In genomic region chr1:41030872-41031616, GRCh38 we compare ENCODE assay signal across 25 cellular contexts. TPM values are rescaled to one million over a fixed set of nuclear protein-coding genes. Genes with fewer than 3 reads are reported as not detected.
DNase-seq lines count a peak whose midpoint lies in the region; ATAC-seq, FAIRE-seq and TF ChIP-seq lines count a peak whose summit lies in the region.
"Had no signal": no experiment of that assay in that cellular context is flagged by ENCODE, and none has a peak within 500 bp of the region (broad histone marks: within the 10 kb centered on the region; RNA-seq: fewer than 3 reads in every experiment).

No MANE protein-coding gene starts in this region.

- POLR2A ChIA-PET in MCF 10A (lab: Yijun Ruan, JAX): interaction anchor here (1.4 to 2.1 kb wide), 3 partner anchors 10 to 13 kb away, joined by 3 to 7 read pairs (median 4); partner anchors contain the start of gene SLFNL1

- H3K36me3 Mint-ChIP-seq in MCF 10A (ENCODE audit: insufficient read depth, unreplicated experiment) (peaks cover 61% of the 10 kb centered on the region), nephron (ENCODE audit: low read depth) (peaks cover 58% of the 10 kb centered on the region)

- H3K27ac Mint-ChIP-seq in MCF 10A (ENCODE audit: low read depth, unreplicated experiment) (peak overlapping the region; percentile 33), nephron (peak overlapping the region in 2 of 3 experiments; percentile 47 to 72)

- H3K27ac ChIP-seq in breast epithelium: no peak overlapping the region

- TF ChIP-seq CTCF in MCF 10A (IDR thresholded peaks at IDR 0.05; ENCODE audit: unreplicated experiment): no peak
- no peak for TF ChIP-seq CTCF in breast epithelium (IDR thresholded peaks at IDR 0.05)
- no peak for TF ChIP-seq CTCF in nephron (IDR thresholded peaks at IDR 0.05; ENCODE audit: unreplicated experiment in 3 of 3)

- no peak overlapping the region for H3K4me3 Mint-ChIP-seq in MCF 10A (ENCODE audit: unreplicated experiment)
- no peak overlapping the region for H3K4me3 Mint-ChIP-seq in nephron
- H3K4me3 Mint-ChIP-seq: CD4-positive, alpha-beta memory T cell had no signal

- H3K36me3 ChIP-seq in breast epithelium: no peaks in the 10 kb centered on the region

- H3K4me1 ChIP-seq in breast epithelium: no peaks in the 10 kb centered on the region
- H3K4me1 ChIP-seq: Caco-2 had no signal

- BruUV-seq in MCF 10A (replicated peaks; lab: Mats Ljungman, UMichigan): no TSS peak

- no peaks in the 10 kb centered on the region for H3K9me3 ChIP-seq in breast epithelium
- H3K9me3 ChIP-seq: Caco-2, SK-N-SH had no signal

- no peak for TF ChIP-seq POLR2A in breast epithelium (IDR thresholded peaks at IDR 0.05)

- no peak overlapping the region for H3K4me3 ChIP-seq in breast epithelium
- H3K4me3 ChIP-seq: K562 had no signal

- no peaks in the 10 kb centered on the region for H3K27me3 Mint-ChIP-seq in MCF 10A (ENCODE audit: insufficient read depth, unreplicated experiment)
- no peaks in the 10 kb centered on the region for H3K27me3 Mint-ChIP-seq in nephron (ENCODE audit: low read depth)
- H3K27me3 Mint-ChIP-seq: CD4-positive, alpha-beta memory T cell had no signal

- FAIRE-seq in HTR-8/SVneo (lab: Jason Lieb, UNC): no peak
- FAIRE-seq: G401.6, K562, RCC 7860 had no signal

- H3K9me3 Mint-ChIP-seq in MCF 10A (ENCODE audit: unreplicated experiment) (no peaks in the 10 kb centered on the region), nephron (no peaks in the 10 kb centered on the region)
- H3K9me3 Mint-ChIP-seq: CD4-positive, alpha-beta memory T cell had no signal

- H3K4me1 Mint-ChIP-seq in MCF 10A (ENCODE audit: insufficient read depth, unreplicated experiment) (no peaks in the 10 kb centered on the region), nephron (no peaks in the 10 kb centered on the region)

- CTCF ChIA-PET in MCF 10A (lab: Yijun Ruan, JAX): interaction anchor here (0.7 kb wide), 1 partner anchor 8 kb away, joined by 3 read pairs; no protein-coding TSS in a partner anchor

- DNase-seq in MCF 10A (ENCODE audit: unreplicated experiment) (no peak), breast epithelium (ENCODE audit: low spot score in 2 of 2) (no peak), islet precursor cell (peak; percentile 35), HTR-8/SVneo (ENCODE audit: insufficient read length, low spot score) (no peak), activated gamma-delta T cell (lab: John Stamatoyannopoulos, UW) (no peak)
- DNase-seq: C1 segment of cervical spinal cord; Caco-2; CD4-positive, alpha-beta memory T cell; GOT3; HCEC 1CT; Kasumi-1; MV-4-11; NCI-H1105; NCI-H1436 treated with DMSO at 0.1 percent for 48 hours; NCI-H187 treated with DMSO at 0.1 percent for 48 hours; NCI-H2171 treated with DMSO at 0.1 percent for 48 hours; NCI-H345; NCI-H524; NCI-H774; SK-N-SH had no signal

- intact Hi-C loops in MCF 10A (cut with micrococcal nuclease) (no loop called here), breast epithelium (cut with DNase I; ENCODE audit: low total_unique reads) (no loop called here)

- H3K27me3 ChIP-seq in breast epithelium: no peaks in the 10 kb centered on the region

- no peak for ATAC-seq in GM18873 (IDR thresholded peaks at IDR 0.05; ENCODE audit: low FRiP score, unreplicated experiment)
- ATAC-seq: K562 had no signal

RNA-seq across cellular contexts. Expression of gene SLFNL1, which starts 9.5 kb away (rescaled TPM):
- total RNA-seq in MCF 10A (2022) (0.28 and 0.29 TPM in 2 replicates), breast epithelium (under 1 TPM; 0.16 to 0.66 (median 0.29) TPM)

RNA-seq across cellular contexts. Expression of gene CTPS1, which starts 51.5 kb away (rescaled TPM):
- 54.1 and 69.9 TPM in 2 replicates for total RNA-seq in MCF 10A (2022)
- 10 to 100 TPM; 13.1 to 20.0 (median 13.2) TPM for total RNA-seq in breast epithelium
